18 cellular contexts compared by ENCODE assay signal in genomic region chr17:40264458-40265185, GRCh38.
"Had no signal": no experiment of that assay in that cellular context is flagged by ENCODE, and none has a peak within 500 bp of the region (broad histone marks: within the 10 kb centered on the region; RNA-seq: fewer than 3 reads in every experiment).

No MANE protein-coding gene starts in this region.

- H3K27me3 Mint-ChIP-seq: activated naive CD4-positive, alpha-beta T cell treated with anti-CD3 and anti-CD28 coated beads, Interleukin-2, amount 10 ng/mL, durations not matched to agents 7 days and 5 days; natural killer cell treated with Interleukin-12 subunit alpha and Interleukin-12 subunit beta and Interleukin-15 and Interleukin-18, amount 100 ng/mL, for 72 hours; stimulated activated naive CD8-positive, alpha-beta T cell treated with anti-CD3 and anti-CD28 coated beads, Interleukin-15, amount 100 ng/mL, for 72 hours had no signal

- H3K27ac ChIP-seq: hepatocyte, parathyroid adenoma, tibial artery had no signal

- H3K9me3 ChIP-seq: tibial artery had no signal

- H2AFZ ChIP-seq: hepatocyte, parathyroid adenoma had no signal

- H3K4me1 Mint-ChIP-seq: activated naive CD4-positive, alpha-beta T cell treated with anti-CD3 and anti-CD28 coated beads, Interleukin-2, amount 10 ng/mL, durations not matched to agents 7 days and 5 days had no signal

- H3K27ac Mint-ChIP-seq: activated naive CD4-positive, alpha-beta T cell treated with anti-CD3 and anti-CD28 coated beads, Interleukin-2, amount 10 ng/mL, durations not matched to agents 7 days and 5 days; natural killer cell treated with Interleukin-12 subunit alpha and Interleukin-12 subunit beta and Interleukin-15 and Interleukin-18, amount 100 ng/mL, for 72 hours; stimulated activated effector memory CD8-positive, alpha-beta T cell treated with anti-CD3 and anti-CD28 coated beads, Interleukin-12 subunit alpha, Interleukin-12 subunit beta, amount 100 ng/mL, for 72 hours; stimulated activated naive CD8-positive, alpha-beta T cell treated with anti-CD3 and anti-CD28 coated beads, Interleukin-15, amount 100 ng/mL, for 72 hours had no signal

- H3K4me2 ChIP-seq: hepatocyte had no signal

- H3K4me3 Mint-ChIP-seq: activated naive CD4-positive, alpha-beta T cell treated with anti-CD3 and anti-CD28 coated beads, Interleukin-2, amount 10 ng/mL, durations not matched to agents 7 days and 5 days; natural killer cell treated with Interleukin-12 subunit alpha and Interleukin-12 subunit beta and Interleukin-15 and Interleukin-18, amount 100 ng/mL, for 72 hours; stimulated activated effector memory CD8-positive, alpha-beta T cell treated with anti-CD3 and anti-CD28 coated beads, Interleukin-12 subunit alpha, Interleukin-12 subunit beta, amount 100 ng/mL, for 72 hours; stimulated activated naive CD8-positive, alpha-beta T cell treated with anti-CD3 and anti-CD28 coated beads, Interleukin-15, amount 100 ng/mL, for 72 hours had no signal

- H3K9ac ChIP-seq: parathyroid adenoma had no signal

- H3K9me3 Mint-ChIP-seq: activated naive CD4-positive, alpha-beta T cell treated with anti-CD3 and anti-CD28 coated beads, Interleukin-2, amount 10 ng/mL, durations not matched to agents 7 days and 5 days; natural killer cell treated with Interleukin-12 subunit alpha and Interleukin-12 subunit beta and Interleukin-15 and Interleukin-18, amount 100 ng/mL, for 72 hours; stimulated activated effector memory CD8-positive, alpha-beta T cell treated with anti-CD3 and anti-CD28 coated beads, Interleukin-12 subunit alpha, Interleukin-12 subunit beta, amount 100 ng/mL, for 72 hours; stimulated activated naive CD8-positive, alpha-beta T cell treated with anti-CD3 and anti-CD28 coated beads, Interleukin-15, amount 100 ng/mL, for 72 hours had no signal

- H3K79me2 ChIP-seq: hepatocyte had no signal

- ATAC-seq: left cardiac atrium; natural killer cell treated with Interleukin-12 subunit alpha and Interleukin-12 subunit beta and Interleukin-15 and Interleukin-18, amount 100 ng/mL, for 72 hours; sciatic nerve; stimulated activated effector memory CD8-positive, alpha-beta T cell treated with anti-CD3 and anti-CD28 coated beads, Interleukin-12 subunit alpha, Interleukin-12 subunit beta, amount 100 ng/mL, for 72 hours; stimulated activated naive CD8-positive, alpha-beta T cell treated with anti-CD3 and anti-CD28 coated beads, Interleukin-15, amount 100 ng/mL, for 72 hours had no signal

- H3K27me3 ChIP-seq: hepatocyte, tibial artery had no signal

- DNase-seq: activated CD4-positive, alpha-beta T cell treated with anti-CD3 and anti-CD28 coated beads, Interleukin-2, amount 50 U/mL, for 4 hours; activated CD8-positive, alpha-beta memory T cell treated with anti-CD3 and anti-CD28 coated beads, Interleukin-2, amount 50 U/mL, for 48 hours; activated effector memory CD4-positive, alpha-beta T cell treated with anti-CD3 and anti-CD28 coated beads, Interleukin-2, amount 50 U/mL, for 16 hours; activated naive CD4-positive, alpha-beta T cell treated with anti-CD3 and anti-CD28 coated beads, Interleukin-2, amount 10 ng/mL, durations not matched to agents 7 days and 5 days; activated T-cell treated with anti-CD3 and anti-CD28 coated beads, Interleukin-2, amount 50 U/mL, for 48 hours; amygdala; cortex of kidney; foreskin melanocyte; left cardiac atrium; small intestine; stimulated activated CD4-positive, alpha-beta T cell treated with anti-CD3 and anti-CD28 coated beads, Interleukin-2, amount 100 ng/mL, for 24 hours; stimulated activated naive CD8-positive, alpha-beta T cell treated with anti-CD3 and anti-CD28 coated beads, Interleukin-15, amount 100 ng/mL, for 72 hours; tibial artery had no signal

- H3K4me3 ChIP-seq: hepatocyte, tibial artery had no signal
